Comparison of ENCODE assay signal across 23 cellular contexts in genomic region chr19:5942991-5943390, GRCh38. TPM values are rescaled to one million over a fixed set of nuclear protein-coding genes. Genes with fewer than 3 reads are reported as not detected.
DNase-seq lines count a peak whose midpoint lies in the region; ATAC-seq, FAIRE-seq and TF ChIP-seq lines count a peak whose summit lies in the region.
"Had no signal": no experiment of that assay in that cellular context is flagged by ENCODE, and none has a peak within 500 bp of the region (broad histone marks: within the 10 kb centered on the region; RNA-seq: fewer than 3 reads in every experiment).

No MANE protein-coding gene starts in this region.

- no peak overlapping the region for H3K4me2 ChIP-seq in astrocyte (ENCODE audit: low read length)
- no peak overlapping the region for H3K4me2 ChIP-seq in mesenchymal stem cell (ENCODE audit: low read length, poor library complexity, severe bottlenecking)
- peak overlapping the region; percentile 73 for H3K4me2 ChIP-seq in smooth muscle cell

- H3K27me3 ChIP-seq in astrocyte (ENCODE audit: insufficient read depth, low read length) (no peaks in the 10 kb centered on the region), mesenchymal stem cell (ENCODE audit: control insufficient read depth in 1 of 2, insufficient read depth in 1 of 2, low read length in 2 of 2) (no peaks in the 10 kb centered on the region), smooth muscle cell (ENCODE audit: low read depth) (no peaks in the 10 kb centered on the region)
- H3K27me3 ChIP-seq: right lobe of liver, upper lobe of left lung had no signal

- no peak overlapping the region for H2AFZ ChIP-seq in astrocyte (ENCODE audit: low read depth, low read length)
- no peak overlapping the region for H2AFZ ChIP-seq in mesenchymal stem cell (ENCODE audit: low read depth, low read length)
- H2AFZ ChIP-seq in smooth muscle cell (ENCODE audit: low read depth): no peak overlapping the region
- H2AFZ ChIP-seq: parathyroid adenoma had no signal

- peak overlapping the region; percentile 8 for H3K27ac Mint-ChIP-seq in activated T-cell treated with anti-CD3 and anti-CD28 coated beads, Interleukin-2, amount 50 U/mL, for 24 hours
- no peak overlapping the region for H3K27ac Mint-ChIP-seq in activated T-cell treated with anti-CD3 and anti-CD28 coated beads, Interleukin-2, amount 50 U/mL, for 72 hours
- H3K27ac Mint-ChIP-seq in astrocyte (ENCODE audit: unreplicated experiment): no peak overlapping the region
- H3K27ac Mint-ChIP-seq: activated B cell treated with CpG ODN at 0.5 μM for 24 hours; CD4-positive, alpha-beta T cell; memory B cell had no signal

- H3K14ac ChIP-seq in mesenchymal stem cell (ENCODE audit: low read length in 2 of 2): no peak overlapping the region

- 71% methylated on average over 8 of the region's 9 CpGs for WGBS in mesenchymal stem cell
- WGBS in smooth muscle cell (ENCODE audit: low lambda C conversion rate): 59% methylated on average over 9 of the region's 9 CpGs

- no peak overlapping the region for H3K18ac ChIP-seq in mesenchymal stem cell (ENCODE audit: low read depth in 1 of 2, low read length in 2 of 2)

- H3K9me3 ChIP-seq in astrocyte (ENCODE audit: insufficient read depth, low read depth, low read length) (no peaks in the 10 kb centered on the region), mesenchymal stem cell (ENCODE audit: control insufficient read depth, low read length) (no peaks in the 10 kb centered on the region), smooth muscle cell (replicated peaks; ENCODE audit: low read depth) (no peaks in the 10 kb centered on the region)
- H3K9me3 ChIP-seq: right lobe of liver, upper lobe of left lung had no signal

- no peak for DNase-seq in activated T-cell treated with anti-CD3 and anti-CD28 coated beads, Interleukin-2, amount 50 U/mL, for 24 hours
- DNase-seq in activated T-cell treated with anti-CD3 and anti-CD28 coated beads, Interleukin-2, amount 50 U/mL, for 72 hours: no peak
- DNase-seq in astrocyte (ENCODE audit: low read depth) (no peak), mesenchymal stem cell (no peak), smooth muscle cell (lab: John Stamatoyannopoulos, UW; ENCODE audit: unreplicated experiment) (no peak), dedifferentiated amniotic fluid mesenchymal stem cell (ENCODE audit: extremely low spot score) (no peak), anterior cingulate cortex (lab: John Stamatoyannopoulos, UW) (no peak), NCI-H187 treated with DMSO at 0.1 percent for 48 hours (lab: John Stamatoyannopoulos, UW) (no peak)
- DNase-seq: activated B cell treated with CpG ODN at 0.5 μM for 24 hours; activated CD8-positive, alpha-beta memory T cell treated with anti-CD3 and anti-CD28 coated beads, Interleukin-2, amount 50 U/mL, for 4 hours; CD4-positive, alpha-beta T cell; effector memory CD4-positive, alpha-beta T cell; kidney glomerular epithelial cell; natural killer cell; NCI-H1417; NCI-H2081 treated with DMSO at 0.1 percent for 48 hours; right lobe of liver; stimulated activated CD4-positive, alpha-beta T cell treated with anti-CD3 and anti-CD28 coated beads, Interleukin-15, amount 100 ng/mL, for 24 hours; stimulated activated CD8-positive, alpha-beta memory T cell treated with anti-CD3 and anti-CD28 coated beads, Interleukin-4, amount 100 ng/mL, for 48 hours; upper lobe of left lung had no signal

- H3K4me3 ChIP-seq in astrocyte (ENCODE audit: insufficient read depth, low read depth, low read length) (no peak overlapping the region), mesenchymal stem cell (ENCODE audit: insufficient read depth in 1 of 2, low read depth in 1 of 2, low read length in 2 of 2) (no peak overlapping the region), smooth muscle cell (no peak overlapping the region)
- H3K4me3 ChIP-seq: right lobe of liver, upper lobe of left lung had no signal

- H2BK120ac ChIP-seq in mesenchymal stem cell (ENCODE audit: low read depth, low read length): no peak overlapping the region

- peaks cover 41% of the 10 kb centered on the region for H3K4me1 Mint-ChIP-seq in activated T-cell treated with anti-CD3 and anti-CD28 coated beads, Interleukin-2, amount 50 U/mL, for 24 hours (ENCODE audit: low read depth)
- H3K4me1 Mint-ChIP-seq in activated T-cell treated with anti-CD3 and anti-CD28 coated beads, Interleukin-2, amount 50 U/mL, for 72 hours (ENCODE audit: low read depth): peaks cover 42% of the 10 kb centered on the region
- H3K4me1 Mint-ChIP-seq in astrocyte (ENCODE audit: low read depth, unreplicated experiment): peaks cover 14% of the 10 kb centered on the region

- H3K4ac ChIP-seq in mesenchymal stem cell (ENCODE audit: low read depth in 1 of 2, low read length in 2 of 2): no peak overlapping the region

- H4K20me1 ChIP-seq in astrocyte (ENCODE audit: insufficient read depth, low read length) (peaks cover 82% of the 10 kb centered on the region), smooth muscle cell (ENCODE audit: low read depth) (peaks cover 100% of the 10 kb centered on the region)

- no peak overlapping the region for H2BK15ac ChIP-seq in mesenchymal stem cell (ENCODE audit: low read depth, poor library complexity, severe bottlenecking)

- peak overlapping the region; percentile 3 for H3K9ac ChIP-seq in astrocyte (ENCODE audit: low read length)
- peak overlapping the region; percentile 39 for H3K9ac ChIP-seq in mesenchymal stem cell (ENCODE audit: low read length)
- peak overlapping the region; percentile 36 for H3K9ac ChIP-seq in smooth muscle cell (ENCODE audit: low read depth)
- H3K9ac ChIP-seq: parathyroid adenoma had no signal

- H3K36me3 ChIP-seq in astrocyte (ENCODE audit: insufficient read depth, low read length) (peaks cover 13% of the 10 kb centered on the region), mesenchymal stem cell (ENCODE audit: control insufficient read depth in 1 of 2, insufficient read depth in 2 of 2, low read depth in 1 of 2, low read length in 2 of 2) (peaks cover 32 to 51% of the 10 kb centered on the region in 2 experiments), smooth muscle cell (ENCODE audit: low read depth) (no peaks in the 10 kb centered on the region)

- no peak overlapping the region for H2BK5ac ChIP-seq in mesenchymal stem cell (ENCODE audit: low read depth, low read length, poor library complexity, severe bottlenecking)

- H3K23ac ChIP-seq in mesenchymal stem cell (ENCODE audit: low read length in 2 of 2): no peak overlapping the region

- no peak overlapping the region for H4K8ac ChIP-seq in mesenchymal stem cell (ENCODE audit: low read length)

- H3K4me3 Mint-ChIP-seq in activated T-cell treated with anti-CD3 and anti-CD28 coated beads, Interleukin-2, amount 50 U/mL, for 24 hours: no peak overlapping the region
- H3K4me3 Mint-ChIP-seq in activated T-cell treated with anti-CD3 and anti-CD28 coated beads, Interleukin-2, amount 50 U/mL, for 72 hours: no peak overlapping the region
- H3K4me3 Mint-ChIP-seq in astrocyte (ENCODE audit: unreplicated experiment): no peak overlapping the region
- H3K4me3 Mint-ChIP-seq: activated B cell treated with CpG ODN at 0.5 μM for 24 hours; CD4-positive, alpha-beta T cell; memory B cell; natural killer cell had no signal

- no peak for TF ChIP-seq CTCF in astrocyte (IDR thresholded peaks at IDR 0.05; ENCODE audit: insufficient read depth, low read depth, low read length)
- no peak for TF ChIP-seq CTCF in smooth muscle cell (IDR thresholded peaks at IDR 0.05; ENCODE audit: borderline replicate concordance, insufficient read depth, poor library complexity, severe bottlenecking)

- peaks cover 86% of the 10 kb centered on the region for H3K36me3 Mint-ChIP-seq in activated T-cell treated with anti-CD3 and anti-CD28 coated beads, Interleukin-2, amount 50 U/mL, for 24 hours (ENCODE audit: low read depth)
- H3K36me3 Mint-ChIP-seq in activated T-cell treated with anti-CD3 and anti-CD28 coated beads, Interleukin-2, amount 50 U/mL, for 72 hours (ENCODE audit: insufficient read depth in 2 of 2): peaks cover 0 to 3% of the 10 kb centered on the region in 2 donors
- H3K36me3 Mint-ChIP-seq in astrocyte (ENCODE audit: low read depth, unreplicated experiment): peaks cover 22% of the 10 kb centered on the region
- H3K36me3 Mint-ChIP-seq: natural killer cell had no signal

- H3F3A ChIP-seq in smooth muscle cell (ENCODE audit: low read depth): peaks cover 16% of the 10 kb centered on the region

- ATAC-seq in activated T-cell treated with anti-CD3 and anti-CD28 coated beads, Interleukin-2, amount 50 U/mL, for 72 hours (replicated peaks in 1 of 2): no peak
- ATAC-seq: natural killer cell, right lobe of liver had no signal

- H3K27ac ChIP-seq in astrocyte (ENCODE audit: low read depth, low read length) (no peak overlapping the region), mesenchymal stem cell (ENCODE audit: low read length, poor library complexity, severe bottlenecking) (no peak overlapping the region), smooth muscle cell (ENCODE audit: low read depth) (peak overlapping the region; percentile 92)
- H3K27ac ChIP-seq: 22Rv1, parathyroid adenoma, right lobe of liver, upper lobe of left lung had no signal

- H3K79me2 ChIP-seq in astrocyte (ENCODE audit: insufficient read depth, low read length) (peaks cover 64% of the 10 kb centered on the region), smooth muscle cell (ENCODE audit: low read depth) (peaks cover 57% of the 10 kb centered on the region)

- no peak overlapping the region for H4K91ac ChIP-seq in mesenchymal stem cell (ENCODE audit: low read length)

- no peak overlapping the region for H2AK5ac ChIP-seq in mesenchymal stem cell (ENCODE audit: low read length, severe bottlenecking)

- H3K27me3 Mint-ChIP-seq in activated T-cell treated with anti-CD3 and anti-CD28 coated beads, Interleukin-2, amount 50 U/mL, for 24 hours: no peaks in the 10 kb centered on the region
- H3K27me3 Mint-ChIP-seq in activated T-cell treated with anti-CD3 and anti-CD28 coated beads, Interleukin-2, amount 50 U/mL, for 72 hours (ENCODE audit: low read depth): no peaks in the 10 kb centered on the region
- H3K27me3 Mint-ChIP-seq in astrocyte (ENCODE audit: low read depth, unreplicated experiment): no peaks in the 10 kb centered on the region
- H3K27me3 Mint-ChIP-seq: activated B cell treated with CpG ODN at 0.5 μM for 24 hours; CD4-positive, alpha-beta T cell; memory B cell had no signal

- no peak for FAIRE-seq in astrocyte (lab: Jason Lieb, UNC)

- H3K79me1 ChIP-seq in mesenchymal stem cell (replicated peaks; ENCODE audit: low read length, poor library complexity, severe bottlenecking): peaks cover 69% of the 10 kb centered on the region

- H3K4me1 ChIP-seq in astrocyte (ENCODE audit: insufficient read depth, low read length): peaks cover 11% of the 10 kb centered on the region
- H3K4me1 ChIP-seq in mesenchymal stem cell (ENCODE audit: control insufficient read depth, insufficient read depth, low read depth, low read length): peaks cover 14% of the 10 kb centered on the region
- peaks cover 21% of the 10 kb centered on the region for H3K4me1 ChIP-seq in smooth muscle cell (ENCODE audit: low read depth)
- H3K4me1 ChIP-seq: parathyroid adenoma had no signal

- no peaks in the 10 kb centered on the region for H3K9me3 Mint-ChIP-seq in activated T-cell treated with anti-CD3 and anti-CD28 coated beads, Interleukin-2, amount 50 U/mL, for 24 hours
- no peaks in the 10 kb centered on the region for H3K9me3 Mint-ChIP-seq in activated T-cell treated with anti-CD3 and anti-CD28 coated beads, Interleukin-2, amount 50 U/mL, for 72 hours
- H3K9me3 Mint-ChIP-seq in astrocyte (ENCODE audit: unreplicated experiment): no peaks in the 10 kb centered on the region
- H3K9me3 Mint-ChIP-seq: activated B cell treated with CpG ODN at 0.5 μM for 24 hours; CD4-positive, alpha-beta T cell; memory B cell; natural killer cell had no signal

- H2BK12ac ChIP-seq in mesenchymal stem cell (ENCODE audit: low read length in 2 of 2): no peak overlapping the region

RNA-seq across cellular contexts. Expression of gene CAPS, which starts 28.9 kb away (rescaled TPM):
- total RNA-seq in activated T-cell treated with anti-CD3 and anti-CD28 coated beads, Interleukin-2, amount 50 U/mL, for 72 hours: 10 to 100 TPM; 12.9 to 20.9 TPM
- total RNA-seq in astrocyte: 6.2 and 7.2 TPM in 2 replicates
- 2.4 TPM for polyA plus RNA-seq in mesenchymal stem cell (2013, experiment 1 of 2)
- polyA plus RNA-seq in mesenchymal stem cell (2013, experiment 2 of 2): 2.3 TPM
- total RNA-seq in smooth muscle cell: 4.6 and 17.3 TPM in 2 replicates
- polyA plus RNA-seq in smooth muscle cell: 5.1 and 13.0 TPM in 2 replicates

RNA-seq across cellular contexts. Expression of gene RANBP3, which starts 34.9 kb away (rescaled TPM):
- 100 to 1,000 TPM in 1 of 2 donors, 10 to 100 TPM in 1; 89.2 to 108 TPM for total RNA-seq in activated T-cell treated with anti-CD3 and anti-CD28 coated beads, Interleukin-2, amount 50 U/mL, for 72 hours
- total RNA-seq in astrocyte (61.3 and 70.5 TPM in 2 replicates), smooth muscle cell (45.3 and 65.8 TPM in 2 replicates)
- polyA plus RNA-seq in mesenchymal stem cell (2013, experiment 1 of 2): 80.2 TPM
- polyA plus RNA-seq in mesenchymal stem cell (2013, experiment 2 of 2): 75.1 TPM
- 11.7 and 13.4 TPM in 2 replicates for polyA plus RNA-seq in smooth muscle cell

RNA-seq across cellular contexts. Expression of gene VMAC, which starts 38.3 kb away (rescaled TPM):
- total RNA-seq in activated T-cell treated with anti-CD3 and anti-CD28 coated beads, Interleukin-2, amount 50 U/mL, for 72 hours: 10 to 100 TPM in 1 of 2 donors, 1 to 10 TPM in 1; 8.7 to 10.5 TPM
- total RNA-seq in astrocyte (3.9 and 4.2 TPM in 2 replicates), smooth muscle cell (0.36 and 3.6 TPM in 2 replicates)
- 3.1 TPM for polyA plus RNA-seq in mesenchymal stem cell (2013, experiment 1 of 2)
- 2.4 TPM for polyA plus RNA-seq in mesenchymal stem cell (2013, experiment 2 of 2)
- polyA plus RNA-seq in smooth muscle cell: 0.95 and 2.6 TPM in 2 replicates

RNA-seq across cellular contexts. Expression of gene NDUFA11, which starts 39.4 kb away (rescaled TPM):
- 100 to 1,000 TPM; 158 to 174 TPM for total RNA-seq in activated T-cell treated with anti-CD3 and anti-CD28 coated beads, Interleukin-2, amount 50 U/mL, for 72 hours
- 286 and 305 TPM in 2 replicates for total RNA-seq in astrocyte
- 338 TPM for polyA plus RNA-seq in mesenchymal stem cell (2013, experiment 1 of 2)
- 347 TPM for polyA plus RNA-seq in mesenchymal stem cell (2013, experiment 2 of 2)
- 169 and 209 TPM in 2 replicates for total RNA-seq in smooth muscle cell
- polyA plus RNA-seq in smooth muscle cell: 487 and 493 TPM in 2 replicates
